ENCODE assay signal across 20 cellular contexts in genomic region chr18:10563886-10564285, GRCh38. TPM values are rescaled to one million over a fixed set of nuclear protein-coding genes. Genes with fewer than 3 reads are reported as not detected.
A peak's percentile ranks its signal among the peaks of the same experiment; 100 is the strongest.
DNase-seq lines count a peak whose midpoint lies in the region; ATAC-seq, FAIRE-seq and TF ChIP-seq lines count a peak whose summit lies in the region.
"Had no signal": no experiment of that assay in that cellular context is flagged by ENCODE, and none has a peak within 500 bp of the region (broad histone marks: within the 10 kb centered on the region; RNA-seq: fewer than 3 reads in every experiment).

No MANE protein-coding gene starts in this region.

- H3K4me3 ChIP-seq in astrocyte (ENCODE audit: insufficient read depth, low read depth, low read length) (no peak overlapping the region), tibial artery (no peak overlapping the region)
- H3K4me3 ChIP-seq: BLaER1 treated with 17β-estradiol and CSF1 and Interleukin-3, amounts not matched to agents 10 nM and 100 nM; breast epithelium; PC-9 had no signal

- no peak for FAIRE-seq in astrocyte (lab: Jason Lieb, UNC)
- FAIRE-seq: GM18507, HepG2 had no signal

- no peak for ATAC-seq in GM19397 (IDR thresholded peaks at IDR 0.05; ENCODE audit: unreplicated experiment)
- ATAC-seq: activated T-cell treated with anti-CD3 and anti-CD28 coated beads, Interleukin-2, amount 50 U/mL, for 72 hours; HepG2; naive thymus-derived CD4-positive, alpha-beta T cell had no signal

- H3K36me3 ChIP-seq in astrocyte (ENCODE audit: insufficient read depth, low read length) (no peaks in the 10 kb centered on the region), tibial artery (no peaks in the 10 kb centered on the region)
- H3K36me3 ChIP-seq: BLaER1 treated with 17β-estradiol and CSF1 and Interleukin-3, amounts not matched to agents 10 nM and 100 nM; breast epithelium had no signal

- no peak overlapping the region for H3K4me3 Mint-ChIP-seq in astrocyte (ENCODE audit: unreplicated experiment)
- H3K4me3 Mint-ChIP-seq: activated B cell treated with CpG ODN at 0.5 μM for 24 hours; activated naive CD8-positive, alpha-beta T cell treated with anti-CD3 and anti-CD28 coated beads for 36 hours; activated T-cell treated with anti-CD3 and anti-CD28 coated beads, Interleukin-2, amount 50 U/mL, for 72 hours; H9; naive thymus-derived CD4-positive, alpha-beta T cell had no signal

- no peak for TF ChIP-seq CTCF in C4-2B (conservative IDR thresholded peaks at IDR 0.05)
- no peak for TF ChIP-seq CTCF in astrocyte (IDR thresholded peaks at IDR 0.05; ENCODE audit: insufficient read depth, low read depth, low read length)
- TF ChIP-seq CTCF in tibial artery (IDR thresholded peaks at IDR 0.05): no peak

- H3K36me3 Mint-ChIP-seq in astrocyte (ENCODE audit: low read depth, unreplicated experiment): peaks cover 2% of the 10 kb centered on the region
- H3K36me3 Mint-ChIP-seq: activated naive CD8-positive, alpha-beta T cell treated with anti-CD3 and anti-CD28 coated beads for 36 hours had no signal

- peaks cover 14% of the 10 kb centered on the region for H3K4me1 Mint-ChIP-seq in astrocyte (ENCODE audit: low read depth, unreplicated experiment)

- no peak overlapping the region for H3K9ac ChIP-seq in astrocyte (ENCODE audit: low read length)
- H3K9ac ChIP-seq: BLaER1 treated with 17β-estradiol and CSF1 and Interleukin-3, amounts not matched to agents 10 nM and 100 nM had no signal

- intact Hi-C loops in tibial artery (cut with DNase I; ENCODE audit: low total_unique reads): no loop called here

- no peak overlapping the region for H2AFZ ChIP-seq in astrocyte (ENCODE audit: low read depth, low read length)
- H2AFZ ChIP-seq: PC-9 had no signal

- H3K27me3 Mint-ChIP-seq in astrocyte (ENCODE audit: low read depth, unreplicated experiment): no peaks in the 10 kb centered on the region
- H3K27me3 Mint-ChIP-seq: activated B cell treated with CpG ODN at 0.5 μM for 24 hours; activated naive CD8-positive, alpha-beta T cell treated with anti-CD3 and anti-CD28 coated beads for 36 hours; naive thymus-derived CD4-positive, alpha-beta T cell had no signal

- H3K79me2 ChIP-seq in astrocyte (ENCODE audit: insufficient read depth, low read length): no peaks in the 10 kb centered on the region

- DNase-seq in NCI-H2029 (lab: John Stamatoyannopoulos, UW) (peak; percentile 56), astrocyte (ENCODE audit: low read depth) (peak; percentile 18), kidney tubule cell (ENCODE audit: low spot score) (peak; percentile 60), tibial artery (no peak), SK-N-DZ (ENCODE audit: low spot score) (no peak), OCI-M1 (lab: John Stamatoyannopoulos, UW) (no peak)
- DNase-seq: activated B cell treated with CpG ODN at 0.5 μM for 24 hours; activated naive CD8-positive, alpha-beta T cell treated with anti-CD3 and anti-CD28 coated beads for 36 hours; activated T-cell treated with anti-CD3 and anti-CD28 coated beads, Interleukin-2, amount 50 U/mL, for 72 hours; H9; naive thymus-derived CD4-positive, alpha-beta T cell; NCI-H2081; NCI-H69; PC-9 had no signal

- no peak overlapping the region for H3K27ac Mint-ChIP-seq in astrocyte (ENCODE audit: unreplicated experiment)
- H3K27ac Mint-ChIP-seq: activated B cell treated with CpG ODN at 0.5 μM for 24 hours; activated naive CD8-positive, alpha-beta T cell treated with anti-CD3 and anti-CD28 coated beads for 36 hours; activated T-cell treated with anti-CD3 and anti-CD28 coated beads, Interleukin-2, amount 50 U/mL, for 72 hours; H9; naive thymus-derived CD4-positive, alpha-beta T cell had no signal

- no peaks in the 10 kb centered on the region for H3K9me3 ChIP-seq in astrocyte (ENCODE audit: insufficient read depth, low read depth, low read length)
- H3K9me3 ChIP-seq in tibial artery: no peaks in the 10 kb centered on the region
- H3K9me3 ChIP-seq: BLaER1 treated with 17β-estradiol and CSF1 and Interleukin-3, amounts not matched to agents 10 nM and 100 nM; breast epithelium had no signal

- H4K20me1 ChIP-seq in astrocyte (ENCODE audit: insufficient read depth, low read length): peaks cover 13% of the 10 kb centered on the region

- H3K4me1 ChIP-seq in astrocyte (ENCODE audit: insufficient read depth, low read length) (peaks cover 10% of the 10 kb centered on the region), tibial artery (peaks cover 0 to 34% (median 18%) of the 10 kb centered on the region in 4 donors)
- H3K4me1 ChIP-seq: breast epithelium had no signal

- H3K27me3 ChIP-seq in astrocyte (ENCODE audit: insufficient read depth, low read length): no peaks in the 10 kb centered on the region
- no peaks in the 10 kb centered on the region for H3K27me3 ChIP-seq in tibial artery
- H3K27me3 ChIP-seq: BLaER1 treated with 17β-estradiol and CSF1 and Interleukin-3, amounts not matched to agents 10 nM and 100 nM; breast epithelium had no signal

- no peaks in the 10 kb centered on the region for H3K9me3 Mint-ChIP-seq in astrocyte (ENCODE audit: unreplicated experiment)
- H3K9me3 Mint-ChIP-seq: activated B cell treated with CpG ODN at 0.5 μM for 24 hours; activated naive CD8-positive, alpha-beta T cell treated with anti-CD3 and anti-CD28 coated beads for 36 hours; activated T-cell treated with anti-CD3 and anti-CD28 coated beads, Interleukin-2, amount 50 U/mL, for 72 hours; H9; naive thymus-derived CD4-positive, alpha-beta T cell had no signal

- H3K27ac ChIP-seq in C4-2B (peak overlapping the region; percentile 62), astrocyte (ENCODE audit: low read depth, low read length) (no peak overlapping the region), tibial artery (no peak overlapping the region)
- H3K27ac ChIP-seq: PC-9 had no signal

- no peak overlapping the region for H3K4me2 ChIP-seq in astrocyte (ENCODE audit: low read length)
- H3K4me2 ChIP-seq: PC-9 had no signal

RNA-seq across cellular contexts. Expression of gene NAPG, which starts 38.1 kb away (rescaled TPM):
- 30.8 and 33.2 TPM in 2 replicates for total RNA-seq in astrocyte
- polyA plus RNA-seq in SK-N-DZ (2014; cell fraction: cytosol; rRNA removed): 25.0 and 28.7 TPM in 2 replicates
- polyA plus RNA-seq in SK-N-DZ (2014; cell fraction: nucleus; rRNA removed): 29.9 TPM in 2 replicates

Comparison
In these comparisons a context has a peak if more than half of its experiments do, and no peak if none do; other contexts are left out.
1. DNase-seq: peak in NCI-H2029 (single experiment), astrocyte (single experiment) and kidney tubule cell (single experiment); none in tibial artery (0 of 2), SK-N-DZ (single experiment) and OCI-M1 (single experiment).